Comparison of ENCODE assay signal across 1 cellular context in the genomic region with DNA sequence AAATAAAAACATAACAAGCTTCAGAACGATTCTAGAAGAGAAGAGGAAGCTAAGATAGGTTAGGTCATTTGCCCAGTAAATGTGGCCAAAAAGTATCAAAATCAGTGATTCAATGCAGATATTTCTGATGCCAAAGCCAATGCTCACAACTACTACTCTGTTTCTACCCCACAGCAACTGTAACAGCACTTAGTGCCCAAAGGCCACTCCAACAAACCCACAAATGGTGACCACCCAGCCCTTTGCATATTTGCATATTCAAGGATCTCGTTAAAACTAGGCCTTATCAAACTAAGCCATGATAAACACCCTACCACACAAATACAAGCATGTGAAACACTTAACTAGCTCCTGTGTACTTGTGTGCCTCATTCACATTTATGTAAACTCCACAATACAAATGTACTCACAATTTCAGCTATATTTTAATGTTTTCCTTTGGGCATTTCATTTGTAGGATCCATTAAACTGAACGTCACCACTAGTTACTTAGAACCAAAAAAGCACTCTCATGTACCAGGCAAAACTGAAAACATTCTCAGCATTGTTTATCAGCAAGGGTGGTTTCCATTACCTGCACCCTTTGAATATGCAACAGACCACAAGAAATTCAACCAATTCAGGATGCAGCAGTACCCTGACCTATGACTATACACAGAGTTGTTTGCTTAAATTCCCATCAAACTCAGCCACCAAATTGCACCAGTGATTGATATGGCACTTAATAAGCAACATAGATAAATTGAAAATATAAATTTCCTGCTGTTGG.
TF ChIP-seq lines count a peak whose summit lies in the region.

No MANE protein-coding gene starts in this region.

TF ChIP-seq in GM12878, 131 proteins besides CTCF, POLR2A, EP300 and RAD21 (continued from another document):
- TF ChIP-seq RB1 (IDR thresholded peaks at IDR 0.05; ENCODE audit: borderline replicate concordance), result no peak
- TF ChIP-seq ASH2L (IDR thresholded peaks at IDR 0.05; ENCODE audit: borderline replicate concordance, low read depth), result no peak
- TF ChIP-seq TBL1XR1 (IDR thresholded peaks at IDR 0.05; ENCODE audit: low read depth, low read length), result no peak
- TF ChIP-seq RUNX3 (IDR thresholded peaks at IDR 0.05; ENCODE audit: low read length), result peak; percentile 82
